20 cellular contexts compared by ENCODE assay signal in the genomic region with DNA sequence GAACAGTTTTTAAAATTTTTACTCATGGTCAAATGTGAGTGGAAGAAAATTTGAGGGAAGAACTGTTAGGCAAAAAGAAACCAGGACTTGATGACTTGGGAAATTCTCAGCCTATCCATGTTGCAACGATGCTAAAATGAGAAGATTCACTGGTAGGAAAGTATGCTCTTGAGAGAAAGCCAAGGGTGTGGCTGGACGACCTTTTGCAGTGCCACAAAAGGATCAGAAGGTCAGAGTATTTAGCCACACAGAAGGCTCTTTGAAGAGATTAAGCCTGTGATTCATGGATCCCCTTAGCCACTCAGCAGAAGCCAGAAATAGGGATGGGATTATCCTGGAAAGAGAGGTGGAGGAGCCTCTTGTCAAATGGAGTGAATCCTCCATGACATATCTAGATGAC.
A peak's percentile ranks its signal among the peaks of the same experiment; 100 is the strongest.
DNase-seq lines count a peak whose midpoint lies in the region; ATAC-seq and TF ChIP-seq lines count a peak whose summit lies in the region.
"Had no signal": no experiment of that assay in that cellular context is flagged by ENCODE, and none has a peak within 500 bp of the region (broad histone marks: within the 10 kb centered on the region; RNA-seq: fewer than 3 reads in every experiment).

No MANE protein-coding gene starts in this region.

- H3K27ac ChIP-seq in skeletal muscle tissue (ENCODE audit: low read depth, low read length), result peak overlapping the region; percentile 86
- H3K27ac ChIP-seq: body of pancreas had no signal

- no peak overlapping the region for H3K4me3 ChIP-seq in fibroblast of villous mesenchyme (ENCODE audit: low read depth, low read length)
- H3K4me3 ChIP-seq in skeletal muscle tissue (ENCODE audit: low read length in 3 of 3), result no peak overlapping the region
- H3K4me3 ChIP-seq: body of pancreas, dorsolateral prefrontal cortex, lung had no signal

- DNase-seq in GM04504 (ENCODE audit: low read depth) (peak; percentile 30), SK-MEL-5 (ENCODE audit: low read depth, low spot score) (peak; percentile 23), fibroblast of villous mesenchyme (ENCODE audit: low read depth) (peak; percentile 61), NOMO-1 treated with DMSO at 0.1 percent for 48 hours (lab: John Stamatoyannopoulos, UW; ENCODE audit: unreplicated experiment) (no peak), SKM-1 treated with dmso at 0.1 percent for 144 hours (lab: John Stamatoyannopoulos, UW; ENCODE audit: unreplicated experiment) (no peak), HT-29 (ENCODE audit: low spot score) (no peak)
- DNase-seq: activated effector memory CD4-positive, alpha-beta T cell treated with anti-CD3 and anti-CD28 coated beads, Interleukin-2, amount 50 U/mL, for 16 hours; CD4-positive, CD25-positive, alpha-beta regulatory T cell; dorsolateral prefrontal cortex; H7; NCI-H2081; NCI-H774; retina; stimulated activated CD4-positive, alpha-beta T cell treated with anti-CD3 and anti-CD28 coated beads, Interleukin-4, amount 100 ng/mL, for 1 hour; stimulated activated CD8-positive, alpha-beta memory T cell treated with anti-CD3 and anti-CD28 coated beads, Interleukin-4, amount 100 ng/mL, for 48 hours; T-helper 1 cell had no signal

- H3K9me3 ChIP-seq in skeletal muscle tissue (ENCODE audit: control insufficient read depth in 3 of 3, low read length in 3 of 3), result no peaks in the 10 kb centered on the region
- H3K9me3 ChIP-seq: body of pancreas had no signal

- TF ChIP-seq CTCF in fibroblast of villous mesenchyme (IDR thresholded peaks at IDR 0.05; ENCODE audit: insufficient read depth, low read depth, low read length), result no peak

- H3K4me1 ChIP-seq in skeletal muscle tissue (ENCODE audit: control insufficient read depth in 3 of 3, insufficient read depth in 3 of 3, low read length in 3 of 3), result peaks cover 0 to 5% (median 3%) of the 10 kb centered on the region in 3 donors
- H3K4me1 ChIP-seq: body of pancreas had no signal

- ATAC-seq in GM21576 (IDR thresholded peaks at IDR 0.05; ENCODE audit: unreplicated experiment), result no peak
- ATAC-seq: body of pancreas had no signal

- H3K36me3 ChIP-seq in skeletal muscle tissue (ENCODE audit: control insufficient read depth in 3 of 3, insufficient read depth in 3 of 3, low read length in 3 of 3), result no peaks in the 10 kb centered on the region

- H3K9ac ChIP-seq in skeletal muscle tissue (ENCODE audit: low read depth in 1 of 3, low read length in 3 of 3), result peak overlapping the region in 1 of 3 donors; percentile 18

- no peaks in the 10 kb centered on the region for H3K27me3 ChIP-seq in skeletal muscle tissue (ENCODE audit: control insufficient read depth in 3 of 3, insufficient read depth in 3 of 3, low read length in 3 of 3)
- H3K27me3 ChIP-seq: body of pancreas had no signal

- in situ Hi-C loops in SK-MEL-5 (cut with HindIII; ENCODE audit: low pct_unique_long_range_greater_than_20kb, low sequenced_read_pairs), result no loop called here

Comparison
In these comparisons a context has a peak if more than half of its experiments do, and no peak if none do; other contexts are left out.
1. DNase-seq: peak in GM04504 (single experiment), SK-MEL-5 (single experiment) and fibroblast of villous mesenchyme (single experiment); none in NOMO-1 treated with DMSO at 0.1 percent for 48 hours (single experiment), SKM-1 treated with dmso at 0.1 percent for 144 hours (single experiment) and HT-29 (single experiment).